In the genomic region with DNA sequence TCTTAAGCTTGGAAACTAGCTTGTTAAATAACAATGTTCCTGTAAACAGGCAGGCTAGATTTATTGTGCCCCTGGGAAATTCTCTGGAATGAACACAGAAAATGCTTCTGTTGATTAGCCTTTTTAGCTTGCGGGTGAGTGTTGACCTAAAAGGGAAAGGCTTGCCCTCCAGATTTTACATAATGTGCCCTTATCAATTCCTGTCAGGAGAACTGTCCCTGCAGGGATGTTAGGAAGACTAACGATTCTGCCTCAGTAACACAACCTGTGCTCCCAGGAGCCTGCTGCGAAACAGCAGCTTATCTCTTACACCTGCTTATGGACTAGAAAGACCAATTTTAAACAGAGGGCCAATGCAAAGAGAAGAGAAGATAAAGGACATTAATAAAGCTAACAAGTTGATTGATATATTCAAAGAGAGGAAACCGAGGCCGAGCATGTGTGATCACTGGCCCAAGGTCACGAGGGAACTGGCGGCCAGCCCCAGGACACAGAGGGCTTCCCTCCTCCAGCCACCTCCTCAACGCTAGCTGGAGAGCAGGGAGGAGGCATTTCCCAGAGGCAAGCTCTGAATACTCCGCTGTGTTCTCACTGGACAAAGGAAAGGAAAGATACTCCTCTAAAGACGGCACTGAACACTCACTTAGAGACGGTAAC, we compare ENCODE assay signal across 2 cellular contexts.
TF ChIP-seq lines count a peak whose summit lies in the region.

No MANE protein-coding gene starts in this region.

TF ChIP-seq in liver, 16 proteins besides CTCF, POLR2A, EP300 and RAD21 (continued from another document):
- TF ChIP-seq, protein P1, sequence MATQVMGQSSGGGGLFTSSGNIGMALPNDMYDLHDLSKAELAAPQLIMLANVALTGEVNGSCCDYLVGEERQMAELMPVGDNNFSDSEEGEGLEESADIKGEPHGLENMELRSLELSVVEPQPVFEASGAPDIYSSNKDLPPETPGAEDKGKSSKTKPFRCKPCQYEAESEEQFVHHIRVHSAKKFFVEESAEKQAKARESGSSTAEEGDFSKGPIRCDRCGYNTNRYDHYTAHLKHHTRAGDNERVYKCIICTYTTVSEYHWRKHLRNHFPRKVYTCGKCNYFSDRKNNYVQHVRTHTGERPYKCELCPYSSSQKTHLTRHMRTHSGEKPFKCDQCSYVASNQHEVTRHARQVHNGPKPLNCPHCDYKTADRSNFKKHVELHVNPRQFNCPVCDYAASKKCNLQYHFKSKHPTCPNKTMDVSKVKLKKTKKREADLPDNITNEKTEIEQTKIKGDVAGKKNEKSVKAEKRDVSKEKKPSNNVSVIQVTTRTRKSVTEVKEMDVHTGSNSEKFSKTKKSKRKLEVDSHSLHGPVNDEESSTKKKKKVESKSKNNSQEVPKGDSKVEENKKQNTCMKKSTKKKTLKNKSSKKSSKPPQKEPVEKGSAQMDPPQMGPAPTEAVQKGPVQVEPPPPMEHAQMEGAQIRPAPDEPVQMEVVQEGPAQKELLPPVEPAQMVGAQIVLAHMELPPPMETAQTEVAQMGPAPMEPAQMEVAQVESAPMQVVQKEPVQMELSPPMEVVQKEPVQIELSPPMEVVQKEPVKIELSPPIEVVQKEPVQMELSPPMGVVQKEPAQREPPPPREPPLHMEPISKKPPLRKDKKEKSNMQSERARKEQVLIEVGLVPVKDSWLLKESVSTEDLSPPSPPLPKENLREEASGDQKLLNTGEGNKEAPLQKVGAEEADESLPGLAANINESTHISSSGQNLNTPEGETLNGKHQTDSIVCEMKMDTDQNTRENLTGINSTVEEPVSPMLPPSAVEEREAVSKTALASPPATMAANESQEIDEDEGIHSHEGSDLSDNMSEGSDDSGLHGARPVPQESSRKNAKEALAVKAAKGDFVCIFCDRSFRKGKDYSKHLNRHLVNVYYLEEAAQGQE (IDR thresholded peaks at IDR 0.05): no peak
- TF ChIP-seq, protein P2, sequence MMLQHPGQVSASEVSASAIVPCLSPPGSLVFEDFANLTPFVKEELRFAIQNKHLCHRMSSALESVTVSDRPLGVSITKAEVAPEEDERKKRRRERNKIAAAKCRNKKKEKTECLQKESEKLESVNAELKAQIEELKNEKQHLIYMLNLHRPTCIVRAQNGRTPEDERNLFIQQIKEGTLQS (IDR thresholded peaks at IDR 0.05): no peak

TF ChIP-seq in HepG2, 621 proteins besides CTCF, POLR2A, EP300 and RAD21 (continued from another document):
- TF ChIP-seq, protein P3, sequence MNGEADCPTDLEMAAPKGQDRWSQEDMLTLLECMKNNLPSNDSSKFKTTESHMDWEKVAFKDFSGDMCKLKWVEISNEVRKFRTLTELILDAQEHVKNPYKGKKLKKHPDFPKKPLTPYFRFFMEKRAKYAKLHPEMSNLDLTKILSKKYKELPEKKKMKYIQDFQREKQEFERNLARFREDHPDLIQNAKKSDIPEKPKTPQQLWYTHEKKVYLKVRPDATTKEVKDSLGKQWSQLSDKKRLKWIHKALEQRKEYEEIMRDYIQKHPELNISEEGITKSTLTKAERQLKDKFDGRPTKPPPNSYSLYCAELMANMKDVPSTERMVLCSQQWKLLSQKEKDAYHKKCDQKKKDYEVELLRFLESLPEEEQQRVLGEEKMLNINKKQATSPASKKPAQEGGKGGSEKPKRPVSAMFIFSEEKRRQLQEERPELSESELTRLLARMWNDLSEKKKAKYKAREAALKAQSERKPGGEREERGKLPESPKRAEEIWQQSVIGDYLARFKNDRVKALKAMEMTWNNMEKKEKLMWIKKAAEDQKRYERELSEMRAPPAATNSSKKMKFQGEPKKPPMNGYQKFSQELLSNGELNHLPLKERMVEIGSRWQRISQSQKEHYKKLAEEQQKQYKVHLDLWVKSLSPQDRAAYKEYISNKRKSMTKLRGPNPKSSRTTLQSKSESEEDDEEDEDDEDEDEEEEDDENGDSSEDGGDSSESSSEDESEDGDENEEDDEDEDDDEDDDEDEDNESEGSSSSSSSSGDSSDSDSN (CRISPR knock-in tag; IDR thresholded peaks at IDR 0.05): no peak
- no peak for TF ChIP-seq SMARCC2 (IDR thresholded peaks at IDR 0.05)
TF ChIP-seq in HepG2: peak in this region for 0.
